In the genomic region with DNA sequence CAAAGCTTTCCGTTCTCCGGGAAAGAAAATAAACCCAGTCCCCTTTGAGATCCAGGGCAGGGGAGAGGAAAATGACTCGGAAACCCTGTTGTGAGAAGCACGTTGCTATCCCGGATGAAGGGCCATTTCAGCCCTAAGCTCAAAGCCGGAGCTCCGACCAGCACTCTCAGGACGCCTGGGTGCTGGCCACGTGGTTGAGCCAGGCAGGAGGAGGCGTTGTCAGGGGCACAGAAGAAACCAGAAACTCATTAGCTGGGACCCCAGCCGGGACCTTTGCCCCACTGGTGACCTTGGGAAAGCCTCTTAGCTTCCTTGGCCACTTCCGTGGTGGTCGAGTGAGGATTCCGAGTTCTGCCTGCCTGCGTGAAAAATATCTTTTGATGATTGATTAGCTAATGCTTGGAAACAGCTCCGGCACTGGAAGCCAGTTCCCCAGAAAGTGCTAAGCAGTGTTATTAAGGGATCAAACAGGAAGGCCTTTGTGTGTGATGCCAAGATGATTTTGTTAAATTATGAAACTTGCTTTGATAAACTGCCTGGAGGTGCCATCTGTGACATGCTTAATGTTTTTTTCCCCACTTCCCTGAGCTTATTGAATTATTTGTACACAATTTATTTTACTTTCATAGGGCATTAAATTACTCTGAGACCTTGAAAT, we compare ENCODE assay signal across 1 cellular context.
TF ChIP-seq lines count a peak whose summit lies in the region.

No MANE protein-coding gene starts in this region.

TF ChIP-seq in H1, 55 proteins besides CTCF, POLR2A, EP300 and RAD21:
- peak; percentile 80 for TF ChIP-seq MAX (IDR thresholded peaks at IDR 0.05)
- TF ChIP-seq, protein P1, sequence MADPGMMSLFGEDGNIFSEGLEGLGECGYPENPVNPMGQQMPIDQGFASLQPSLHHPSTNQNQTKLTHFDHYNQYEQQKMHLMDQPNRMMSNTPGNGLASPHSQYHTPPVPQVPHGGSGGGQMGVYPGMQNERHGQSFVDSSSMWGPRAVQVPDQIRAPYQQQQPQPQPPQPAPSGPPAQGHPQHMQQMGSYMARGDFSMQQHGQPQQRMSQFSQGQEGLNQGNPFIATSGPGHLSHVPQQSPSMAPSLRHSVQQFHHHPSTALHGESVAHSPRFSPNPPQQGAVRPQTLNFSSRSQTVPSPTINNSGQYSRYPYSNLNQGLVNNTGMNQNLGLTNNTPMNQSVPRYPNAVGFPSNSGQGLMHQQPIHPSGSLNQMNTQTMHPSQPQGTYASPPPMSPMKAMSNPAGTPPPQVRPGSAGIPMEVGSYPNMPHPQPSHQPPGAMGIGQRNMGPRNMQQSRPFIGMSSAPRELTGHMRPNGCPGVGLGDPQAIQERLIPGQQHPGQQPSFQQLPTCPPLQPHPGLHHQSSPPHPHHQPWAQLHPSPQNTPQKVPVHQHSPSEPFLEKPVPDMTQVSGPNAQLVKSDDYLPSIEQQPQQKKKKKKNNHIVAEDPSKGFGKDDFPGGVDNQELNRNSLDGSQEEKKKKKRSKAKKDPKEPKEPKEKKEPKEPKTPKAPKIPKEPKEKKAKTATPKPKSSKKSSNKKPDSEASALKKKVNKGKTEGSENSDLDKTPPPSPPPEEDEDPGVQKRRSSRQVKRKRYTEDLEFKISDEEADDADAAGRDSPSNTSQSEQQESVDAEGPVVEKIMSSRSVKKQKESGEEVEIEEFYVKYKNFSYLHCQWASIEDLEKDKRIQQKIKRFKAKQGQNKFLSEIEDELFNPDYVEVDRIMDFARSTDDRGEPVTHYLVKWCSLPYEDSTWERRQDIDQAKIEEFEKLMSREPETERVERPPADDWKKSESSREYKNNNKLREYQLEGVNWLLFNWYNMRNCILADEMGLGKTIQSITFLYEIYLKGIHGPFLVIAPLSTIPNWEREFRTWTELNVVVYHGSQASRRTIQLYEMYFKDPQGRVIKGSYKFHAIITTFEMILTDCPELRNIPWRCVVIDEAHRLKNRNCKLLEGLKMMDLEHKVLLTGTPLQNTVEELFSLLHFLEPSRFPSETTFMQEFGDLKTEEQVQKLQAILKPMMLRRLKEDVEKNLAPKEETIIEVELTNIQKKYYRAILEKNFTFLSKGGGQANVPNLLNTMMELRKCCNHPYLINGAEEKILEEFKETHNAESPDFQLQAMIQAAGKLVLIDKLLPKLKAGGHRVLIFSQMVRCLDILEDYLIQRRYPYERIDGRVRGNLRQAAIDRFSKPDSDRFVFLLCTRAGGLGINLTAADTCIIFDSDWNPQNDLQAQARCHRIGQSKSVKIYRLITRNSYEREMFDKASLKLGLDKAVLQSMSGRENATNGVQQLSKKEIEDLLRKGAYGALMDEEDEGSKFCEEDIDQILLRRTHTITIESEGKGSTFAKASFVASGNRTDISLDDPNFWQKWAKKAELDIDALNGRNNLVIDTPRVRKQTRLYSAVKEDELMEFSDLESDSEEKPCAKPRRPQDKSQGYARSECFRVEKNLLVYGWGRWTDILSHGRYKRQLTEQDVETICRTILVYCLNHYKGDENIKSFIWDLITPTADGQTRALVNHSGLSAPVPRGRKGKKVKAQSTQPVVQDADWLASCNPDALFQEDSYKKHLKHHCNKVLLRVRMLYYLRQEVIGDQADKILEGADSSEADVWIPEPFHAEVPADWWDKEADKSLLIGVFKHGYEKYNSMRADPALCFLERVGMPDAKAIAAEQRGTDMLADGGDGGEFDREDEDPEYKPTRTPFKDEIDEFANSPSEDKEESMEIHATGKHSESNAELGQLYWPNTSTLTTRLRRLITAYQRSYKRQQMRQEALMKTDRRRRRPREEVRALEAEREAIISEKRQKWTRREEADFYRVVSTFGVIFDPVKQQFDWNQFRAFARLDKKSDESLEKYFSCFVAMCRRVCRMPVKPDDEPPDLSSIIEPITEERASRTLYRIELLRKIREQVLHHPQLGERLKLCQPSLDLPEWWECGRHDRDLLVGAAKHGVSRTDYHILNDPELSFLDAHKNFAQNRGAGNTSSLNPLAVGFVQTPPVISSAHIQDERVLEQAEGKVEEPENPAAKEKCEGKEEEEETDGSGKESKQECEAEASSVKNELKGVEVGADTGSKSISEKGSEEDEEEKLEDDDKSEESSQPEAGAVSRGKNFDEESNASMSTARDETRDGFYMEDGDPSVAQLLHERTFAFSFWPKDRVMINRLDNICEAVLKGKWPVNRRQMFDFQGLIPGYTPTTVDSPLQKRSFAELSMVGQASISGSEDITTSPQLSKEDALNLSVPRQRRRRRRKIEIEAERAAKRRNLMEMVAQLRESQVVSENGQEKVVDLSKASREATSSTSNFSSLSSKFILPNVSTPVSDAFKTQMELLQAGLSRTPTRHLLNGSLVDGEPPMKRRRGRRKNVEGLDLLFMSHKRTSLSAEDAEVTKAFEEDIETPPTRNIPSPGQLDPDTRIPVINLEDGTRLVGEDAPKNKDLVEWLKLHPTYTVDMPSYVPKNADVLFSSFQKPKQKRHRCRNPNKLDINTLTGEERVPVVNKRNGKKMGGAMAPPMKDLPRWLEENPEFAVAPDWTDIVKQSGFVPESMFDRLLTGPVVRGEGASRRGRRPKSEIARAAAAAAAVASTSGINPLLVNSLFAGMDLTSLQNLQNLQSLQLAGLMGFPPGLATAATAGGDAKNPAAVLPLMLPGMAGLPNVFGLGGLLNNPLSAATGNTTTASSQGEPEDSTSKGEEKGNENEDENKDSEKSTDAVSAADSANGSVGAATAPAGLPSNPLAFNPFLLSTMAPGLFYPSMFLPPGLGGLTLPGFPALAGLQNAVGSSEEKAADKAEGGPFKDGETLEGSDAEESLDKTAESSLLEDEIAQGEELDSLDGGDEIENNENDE (IDR thresholded peaks at IDR 0.05; ENCODE audit: insufficient replicate concordance, low read length), result no peak
- TF ChIP-seq E2F6 (IDR thresholded peaks at IDR 0.05), result peak; percentile 64
- TF ChIP-seq KDM1A (IDR thresholded peaks at IDR 0.05; ENCODE audit: borderline replicate concordance, low read length), result no peak
